In genomic region chr6:152380993-152381898, GRCh38 we compare ENCODE assay signal across 8 cellular contexts.
DNase-seq lines count a peak whose midpoint lies in the region; ATAC-seq and TF ChIP-seq lines count a peak whose summit lies in the region.

No MANE protein-coding gene starts in this region.

- H3K4me3 ChIP-seq in brain microvascular endothelial cell (ENCODE audit: low read depth, low read length) (peak overlapping the region; percentile 80), sigmoid colon (peak overlapping the region; percentile 41 to 58 (median 52))

- ATAC-seq in GM18498 (IDR thresholded peaks at IDR 0.05; ENCODE audit: unreplicated experiment) = no peak

- no peaks in the 10 kb centered on the region for H3K36me3 Mint-ChIP-seq in activated naive CD8-positive, alpha-beta T cell treated with anti-CD3 and anti-CD28 coated beads for 36 hours

- H3K27ac Mint-ChIP-seq in activated naive CD8-positive, alpha-beta T cell treated with anti-CD3 and anti-CD28 coated beads for 36 hours = no peak overlapping the region

- H3K27ac ChIP-seq in brain microvascular endothelial cell = peak overlapping the region; percentile 89
- H3K27ac ChIP-seq in sigmoid colon = peak overlapping the region; percentile 89 to 94 (median 92)

- H3K27me3 ChIP-seq in brain microvascular endothelial cell (replicated peaks) = no peaks in the 10 kb centered on the region
- H3K27me3 ChIP-seq in sigmoid colon = no peaks in the 10 kb centered on the region

- WGBS in sigmoid colon, 2 donors = 18 to 52% methylated on average over 17 of the region's 17 CpGs

- H3K36me3 ChIP-seq in brain microvascular endothelial cell (replicated peaks) = peaks cover under 1% of the 10 kb centered on the region
- H3K36me3 ChIP-seq in sigmoid colon = peaks cover 0 to 4% (median under 1%) of the 10 kb centered on the region in 4 donors

- peak; percentile 79 for DNase-seq in HK-2 (ENCODE audit: unreplicated experiment)
- DNase-seq in brain microvascular endothelial cell = peak; percentile 96
- DNase-seq in iPS DF 19.7 (ENCODE audit: low read depth, low spot score) = peak; percentile 23
- DNase-seq in sigmoid colon = peak; percentile 95
- no peak for DNase-seq in DMS79 treated with DMSO at 0.1 percent for 48 hours (lab: John Stamatoyannopoulos, UW)
- no peak for DNase-seq in activated naive CD8-positive, alpha-beta T cell treated with anti-CD3 and anti-CD28 coated beads for 36 hours
- DNase-seq in NCI-H2107 (lab: John Stamatoyannopoulos, UW) = no peak

- peaks cover 20% of the 10 kb centered on the region for H3K27me3 Mint-ChIP-seq in activated naive CD8-positive, alpha-beta T cell treated with anti-CD3 and anti-CD28 coated beads for 36 hours

- peak; percentile 29 to 75 for TF ChIP-seq POLR2A in sigmoid colon (IDR thresholded peaks at IDR 0.05)

- no peaks in the 10 kb centered on the region for H3K9me3 ChIP-seq in sigmoid colon

- H3K4me3 Mint-ChIP-seq in activated naive CD8-positive, alpha-beta T cell treated with anti-CD3 and anti-CD28 coated beads for 36 hours = no peak overlapping the region

- no peak for TF ChIP-seq CTCF in brain microvascular endothelial cell (IDR thresholded peaks at IDR 0.05; ENCODE audit: low read depth, low read length, missing control alignments)
- no peak for TF ChIP-seq CTCF in sigmoid colon (IDR thresholded peaks at IDR 0.05)

- peak; percentile 23 to 90 (median 70) for TF ChIP-seq EP300 in sigmoid colon (IDR thresholded peaks at IDR 0.05)

- H3K9me3 Mint-ChIP-seq in activated naive CD8-positive, alpha-beta T cell treated with anti-CD3 and anti-CD28 coated beads for 36 hours = no peaks in the 10 kb centered on the region

- no peaks in the 10 kb centered on the region for H3K4me1 Mint-ChIP-seq in activated naive CD8-positive, alpha-beta T cell treated with anti-CD3 and anti-CD28 coated beads for 36 hours

- H3K4me1 ChIP-seq in sigmoid colon = peaks cover 0 to 28% (median 8%) of the 10 kb centered on the region in 4 donors

- intact Hi-C loops in sigmoid colon (cut with DNase I) = no loop called here

- in situ Hi-C loops in brain microvascular endothelial cell (cut with HindIII; ENCODE audit: low pct_ligation_motif_present, low sequenced_read_pairs) = no loop called here

Comparison
In these comparisons a context has a peak if more than half of its experiments do, and no peak if none do; other contexts are left out.
1. DNase-seq: peak in HK-2 (single experiment), brain microvascular endothelial cell (single experiment), iPS DF 19.7 (single experiment) and sigmoid colon (single experiment); none in DMS79 treated with DMSO at 0.1 percent for 48 hours (single experiment), activated naive CD8-positive, alpha-beta T cell treated with anti-CD3 and anti-CD28 coated beads for 36 hours (single experiment) and NCI-H2107 (single experiment).